7 cellular contexts compared by ENCODE assay signal in genomic region chr15:98295101-98295759, GRCh38.
DNase-seq lines count a peak whose midpoint lies in the region; TF ChIP-seq lines count a peak whose summit lies in the region.
"Not testable (repeated sequence)": the region's sequence is repeated elsewhere in the genome, so short reads cannot be mapped to it uniquely, and the experiment has no call there.

No MANE protein-coding gene starts in this region.

- CTCF ChIA-PET in activated naive CD4-positive, alpha-beta T cell treated with anti-CD3 and anti-CD28 coated beads for 36 hours (lab: Charles Lee): interaction anchor here (0.6 to 1.4 kb wide), 5 partner anchors 25 to 1041 kb away, joined by 3 to 4 read pairs (median 3); no protein-coding TSS in a partner anchor

- H3K27ac Mint-ChIP-seq in activated naive CD4-positive, alpha-beta T cell treated with anti-CD3 and anti-CD28 coated beads for 36 hours: not testable (repeated sequence)

- DNase-seq in G401 (ENCODE audit: low spot score): peak; percentile 30
- peak; percentile 6 for DNase-seq in HFF-Myc (ENCODE audit: extremely low read depth, low read depth)
- peak; percentile 31 for DNase-seq in NCI-H1105 treated with DMSO at 0.1 percent for 48 hours (lab: John Stamatoyannopoulos, UW)
- DNase-seq in OCI-M1 (lab: John Stamatoyannopoulos, UW): peak; percentile 57
- peak; percentile 23 for DNase-seq in activated naive CD4-positive, alpha-beta T cell treated with anti-CD3 and anti-CD28 coated beads for 36 hours
- peak; percentile 46 for DNase-seq in fibroblast of peridontal ligament (ENCODE audit: extremely low read depth)
- peak; percentile 32 to 40 for DNase-seq in lung microvascular endothelial cell (ENCODE audit: low read depth in 2 of 2)

- not testable (repeated sequence) for H3K4me1 Mint-ChIP-seq in activated naive CD4-positive, alpha-beta T cell treated with anti-CD3 and anti-CD28 coated beads for 36 hours (ENCODE audit: low read depth)

- H3K36me3 Mint-ChIP-seq in activated naive CD4-positive, alpha-beta T cell treated with anti-CD3 and anti-CD28 coated beads for 36 hours (ENCODE audit: low read depth): not testable (repeated sequence)

- peaks cover 32% of the 10 kb centered on the region for H3K27me3 Mint-ChIP-seq in activated naive CD4-positive, alpha-beta T cell treated with anti-CD3 and anti-CD28 coated beads for 36 hours (ENCODE audit: low read depth)

- not testable (repeated sequence) for H3K4me3 ChIP-seq in HFF-Myc (replicated peaks; ENCODE audit: low read depth, low read length)

- H3K9me3 Mint-ChIP-seq in activated naive CD4-positive, alpha-beta T cell treated with anti-CD3 and anti-CD28 coated beads for 36 hours: not testable (repeated sequence)

- in situ Hi-C loops in G401 (cut with HindIII; ENCODE audit: low sequenced_read_pairs): not testable (repeated sequence)

- intact Hi-C loops in activated naive CD4-positive, alpha-beta T cell treated with anti-CD3 and anti-CD28 coated beads for 36 hours (cut with micrococcal nuclease): not testable (repeated sequence)

- not testable (repeated sequence) for H3K4me3 Mint-ChIP-seq in activated naive CD4-positive, alpha-beta T cell treated with anti-CD3 and anti-CD28 coated beads for 36 hours

- TF ChIP-seq CTCF in HFF-Myc (IDR thresholded peaks at IDR 0.05; ENCODE audit: low read depth, low read length, missing control alignments): peak; percentile 12

Comparison
In these comparisons a context has a peak if more than half of its experiments do, and no peak if none do; other contexts are left out.
1. DNase-seq: peak in every context shown above with its lines; median percentile 57 in OCI-M1; 46 in fibroblast of peridontal ligament; 36 in lung microvascular endothelial cell; 31 in NCI-H1105 treated with DMSO at 0.1 percent for 48 hours; 30 in G401; 23 in activated naive CD4-positive, alpha-beta T cell treated with anti-CD3 and anti-CD28 coated beads for 36 hours; 6 in HFF-Myc.